In the genomic region with DNA sequence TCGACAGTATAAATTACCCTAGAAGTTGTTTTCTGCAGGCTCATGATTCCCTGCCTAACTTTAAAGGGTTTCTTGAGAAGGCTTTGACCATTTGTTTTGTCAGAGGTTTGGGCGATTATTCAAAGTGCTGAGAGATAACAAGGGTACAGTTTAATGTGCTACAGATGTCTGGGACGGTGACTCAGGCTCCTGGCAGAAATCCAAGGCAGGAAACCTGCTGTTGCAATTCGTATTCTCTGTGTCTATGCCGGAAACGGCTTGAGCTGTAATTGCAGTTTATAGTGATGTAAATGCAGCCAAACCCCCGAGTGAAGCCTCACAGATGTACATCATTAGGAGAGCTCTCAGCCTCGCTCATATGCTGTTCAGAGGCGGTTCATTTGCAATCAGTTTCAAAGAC, we compare ENCODE assay signal across 1 cellular context.
A peak's percentile ranks its signal among the peaks of the same experiment; 100 is the strongest.
TF ChIP-seq lines count a peak whose summit lies in the region.

No MANE protein-coding gene starts in this region.

TF ChIP-seq in GM23338, 12 proteins besides CTCF, POLR2A, EP300 and RAD21 (continued from another document):
- TF ChIP-seq, protein P1, sequence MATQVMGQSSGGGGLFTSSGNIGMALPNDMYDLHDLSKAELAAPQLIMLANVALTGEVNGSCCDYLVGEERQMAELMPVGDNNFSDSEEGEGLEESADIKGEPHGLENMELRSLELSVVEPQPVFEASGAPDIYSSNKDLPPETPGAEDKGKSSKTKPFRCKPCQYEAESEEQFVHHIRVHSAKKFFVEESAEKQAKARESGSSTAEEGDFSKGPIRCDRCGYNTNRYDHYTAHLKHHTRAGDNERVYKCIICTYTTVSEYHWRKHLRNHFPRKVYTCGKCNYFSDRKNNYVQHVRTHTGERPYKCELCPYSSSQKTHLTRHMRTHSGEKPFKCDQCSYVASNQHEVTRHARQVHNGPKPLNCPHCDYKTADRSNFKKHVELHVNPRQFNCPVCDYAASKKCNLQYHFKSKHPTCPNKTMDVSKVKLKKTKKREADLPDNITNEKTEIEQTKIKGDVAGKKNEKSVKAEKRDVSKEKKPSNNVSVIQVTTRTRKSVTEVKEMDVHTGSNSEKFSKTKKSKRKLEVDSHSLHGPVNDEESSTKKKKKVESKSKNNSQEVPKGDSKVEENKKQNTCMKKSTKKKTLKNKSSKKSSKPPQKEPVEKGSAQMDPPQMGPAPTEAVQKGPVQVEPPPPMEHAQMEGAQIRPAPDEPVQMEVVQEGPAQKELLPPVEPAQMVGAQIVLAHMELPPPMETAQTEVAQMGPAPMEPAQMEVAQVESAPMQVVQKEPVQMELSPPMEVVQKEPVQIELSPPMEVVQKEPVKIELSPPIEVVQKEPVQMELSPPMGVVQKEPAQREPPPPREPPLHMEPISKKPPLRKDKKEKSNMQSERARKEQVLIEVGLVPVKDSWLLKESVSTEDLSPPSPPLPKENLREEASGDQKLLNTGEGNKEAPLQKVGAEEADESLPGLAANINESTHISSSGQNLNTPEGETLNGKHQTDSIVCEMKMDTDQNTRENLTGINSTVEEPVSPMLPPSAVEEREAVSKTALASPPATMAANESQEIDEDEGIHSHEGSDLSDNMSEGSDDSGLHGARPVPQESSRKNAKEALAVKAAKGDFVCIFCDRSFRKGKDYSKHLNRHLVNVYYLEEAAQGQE (IDR thresholded peaks at IDR 0.05; ENCODE audit: unreplicated experiment): no peak
- TF ChIP-seq EZH2phosphoT487 (IDR thresholded peaks at IDR 0.05; ENCODE audit: unreplicated experiment): no peak
- no peak for TF ChIP-seq POLR2AphosphoS5 (IDR thresholded peaks at IDR 0.05; ENCODE audit: low read depth)
- no peak for TF ChIP-seq ZNF331 (CRISPR knock-in tag; IDR thresholded peaks at IDR 0.05; ENCODE audit: low read depth)
- TF ChIP-seq EZH2 (IDR thresholded peaks at IDR 0.05; ENCODE audit: low read depth, unreplicated experiment): no peak
- peak; percentile 79 for TF ChIP-seq NANOG (IDR thresholded peaks at IDR 0.05; ENCODE audit: borderline replicate concordance)
TF ChIP-seq in GM23338: peak in this region for 3.
